ENCODE assay signal across 1 cellular context in the genomic region with DNA sequence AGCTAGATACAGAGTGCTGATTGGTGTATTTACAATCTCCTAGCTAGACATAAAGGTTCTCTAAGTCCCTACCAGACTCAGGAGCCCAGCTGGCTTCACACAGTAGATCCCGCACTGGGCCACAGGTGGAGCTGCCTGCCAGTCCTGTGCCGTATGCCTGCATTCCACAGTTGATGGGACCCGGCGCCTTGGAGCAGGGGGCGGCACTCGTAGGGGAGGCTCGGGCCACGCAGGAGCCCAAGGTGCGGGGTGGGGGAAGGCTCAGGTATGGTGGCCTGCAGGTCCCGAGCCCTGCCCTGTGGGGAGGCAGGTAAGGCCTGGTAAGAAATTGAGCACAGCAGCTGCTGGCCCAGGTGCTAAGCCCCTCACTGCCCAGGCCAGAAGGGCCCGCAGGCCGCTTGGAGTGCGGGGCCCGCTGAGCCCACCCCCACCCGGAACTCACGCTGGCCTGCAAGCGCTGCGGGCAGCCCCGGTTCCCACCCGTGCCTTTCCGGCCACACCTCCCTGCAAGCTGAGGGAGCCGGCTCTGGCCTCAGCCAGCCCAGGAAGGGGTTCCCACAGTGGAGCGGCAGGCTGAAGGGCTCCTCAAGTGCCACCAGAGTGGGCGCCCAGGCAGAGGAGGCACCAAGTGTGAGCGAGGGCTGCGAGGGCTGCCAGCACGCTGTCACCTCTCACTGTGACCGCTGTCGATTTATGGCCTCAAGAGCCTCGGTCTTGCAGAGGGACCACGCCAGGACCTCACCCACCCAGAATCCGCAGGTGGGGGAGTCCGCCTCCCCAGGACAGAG.
TF ChIP-seq lines count a peak whose summit lies in the region.

No MANE protein-coding gene starts in this region.

TF ChIP-seq in H1, 55 proteins besides CTCF, POLR2A, EP300 and RAD21:
- TF ChIP-seq KDM1A (IDR thresholded peaks at IDR 0.05; ENCODE audit: borderline replicate concordance, low read length) (no peak), TEAD4 (IDR thresholded peaks at IDR 0.05; ENCODE audit: low read depth, low read length) (peak; percentile 29; the same call in 1 of the 2 replicates)
